ENCODE assay signal across 23 cellular contexts in genomic region chr14:50242566-50243288, GRCh38.
"Had no signal": no experiment of that assay in that cellular context is flagged by ENCODE, and none has a peak within 500 bp of the region (broad histone marks: within the 10 kb centered on the region; RNA-seq: fewer than 3 reads in every experiment).

No MANE protein-coding gene starts in this region.

- H3K27me3 Mint-ChIP-seq: activated CD4-positive, alpha-beta T cell treated with anti-CD3 and anti-CD28 coated beads, Interleukin-2, amount 10 ng/mL, durations not matched to agents 7 days and 5 days; activated naive CD8-positive, alpha-beta T cell; activated T-helper 17 cell treated with anti-CD3 and anti-CD28 coated beads, Interleukin-2, amount 50 U/mL, for 72 hours; natural killer cell treated with Interleukin-12 subunit alpha and Interleukin-12 subunit beta and Interleukin-15 and Interleukin-18, amount 100 ng/mL, for 72 hours; T-helper 17 cell had no signal

- H3K27me3 ChIP-seq: adrenal gland, hepatocyte, neutrophil, pancreas, tibial artery had no signal

- H2AFZ ChIP-seq: hepatocyte had no signal

- H3K4me1 Mint-ChIP-seq: activated CD4-positive, alpha-beta T cell treated with anti-CD3 and anti-CD28 coated beads, Interleukin-2, amount 10 ng/mL, durations not matched to agents 7 days and 5 days; activated T-helper 17 cell treated with anti-CD3 and anti-CD28 coated beads, Interleukin-2, amount 50 U/mL, for 72 hours; T-helper 17 cell had no signal

- H3K4me3 ChIP-seq: adrenal gland, hepatocyte, pancreas, psoas muscle, tibial artery had no signal

- H3K4me3 Mint-ChIP-seq: activated CD4-positive, alpha-beta T cell treated with anti-CD3 and anti-CD28 coated beads, Interleukin-2, amount 10 ng/mL, durations not matched to agents 7 days and 5 days; activated naive CD8-positive, alpha-beta T cell; activated T-helper 17 cell treated with anti-CD3 and anti-CD28 coated beads, Interleukin-2, amount 50 U/mL, for 72 hours; natural killer cell treated with Interleukin-12 subunit alpha and Interleukin-12 subunit beta and Interleukin-15 and Interleukin-18, amount 100 ng/mL, for 72 hours; T-helper 17 cell had no signal

- H3K9me3 Mint-ChIP-seq: activated CD4-positive, alpha-beta T cell treated with anti-CD3 and anti-CD28 coated beads, Interleukin-2, amount 10 ng/mL, durations not matched to agents 7 days and 5 days; activated T-helper 17 cell treated with anti-CD3 and anti-CD28 coated beads, Interleukin-2, amount 50 U/mL, for 72 hours; natural killer cell treated with Interleukin-12 subunit alpha and Interleukin-12 subunit beta and Interleukin-15 and Interleukin-18, amount 100 ng/mL, for 72 hours had no signal

- H3K27ac ChIP-seq: adrenal gland, hepatocyte, neutrophil, pancreas, psoas muscle, tibial artery had no signal

- H3K4me1 ChIP-seq: adrenal gland, pancreas, psoas muscle, tibial artery had no signal

- H3K9me3 ChIP-seq: adrenal gland, neutrophil, pancreas, psoas muscle, tibial artery had no signal

- DNase-seq: activated CD4-positive, alpha-beta T cell treated with anti-CD3 and anti-CD28 coated beads, Interleukin-2, amount 10 ng/mL, durations not matched to agents 7 days and 5 days; activated naive CD4-positive, alpha-beta T cell; activated T-cell treated with anti-CD3 and anti-CD28 coated beads, Interleukin-2, amount 50 U/mL, for 1 hour; adrenal gland; central memory CD4-positive, alpha-beta T cell; dermis blood vessel endothelial cell; effector CD8-positive, alpha-beta T cell; foreskin melanocyte; glutamatergic neuron; left ventricle myocardium superior; mammary epithelial cell; pancreas; psoas muscle; right cardiac atrium; stimulated activated CD4-positive, alpha-beta T cell treated with anti-CD3 and anti-CD28 coated beads, Interleukin-4, amount 100 ng/mL, for 24 hours; stimulated activated naive CD4-positive, alpha-beta T cell treated with Interleukin-2 at 50 U/mL for 16 hours; T-helper 17 cell; tibial artery had no signal

- H3K4me2 ChIP-seq: hepatocyte had no signal

- H3K27ac Mint-ChIP-seq: activated CD4-positive, alpha-beta T cell treated with anti-CD3 and anti-CD28 coated beads, Interleukin-2, amount 10 ng/mL, durations not matched to agents 7 days and 5 days; activated naive CD8-positive, alpha-beta T cell; activated T-helper 17 cell treated with anti-CD3 and anti-CD28 coated beads, Interleukin-2, amount 50 U/mL, for 72 hours; T-helper 17 cell had no signal

- H3K36me3 ChIP-seq: adrenal gland, neutrophil, pancreas, tibial artery had no signal

- H3K36me3 Mint-ChIP-seq: natural killer cell treated with Interleukin-12 subunit alpha and Interleukin-12 subunit beta and Interleukin-15 and Interleukin-18, amount 100 ng/mL, for 72 hours had no signal
